ENCODE assay signal across 1 cellular context in the genomic region with DNA sequence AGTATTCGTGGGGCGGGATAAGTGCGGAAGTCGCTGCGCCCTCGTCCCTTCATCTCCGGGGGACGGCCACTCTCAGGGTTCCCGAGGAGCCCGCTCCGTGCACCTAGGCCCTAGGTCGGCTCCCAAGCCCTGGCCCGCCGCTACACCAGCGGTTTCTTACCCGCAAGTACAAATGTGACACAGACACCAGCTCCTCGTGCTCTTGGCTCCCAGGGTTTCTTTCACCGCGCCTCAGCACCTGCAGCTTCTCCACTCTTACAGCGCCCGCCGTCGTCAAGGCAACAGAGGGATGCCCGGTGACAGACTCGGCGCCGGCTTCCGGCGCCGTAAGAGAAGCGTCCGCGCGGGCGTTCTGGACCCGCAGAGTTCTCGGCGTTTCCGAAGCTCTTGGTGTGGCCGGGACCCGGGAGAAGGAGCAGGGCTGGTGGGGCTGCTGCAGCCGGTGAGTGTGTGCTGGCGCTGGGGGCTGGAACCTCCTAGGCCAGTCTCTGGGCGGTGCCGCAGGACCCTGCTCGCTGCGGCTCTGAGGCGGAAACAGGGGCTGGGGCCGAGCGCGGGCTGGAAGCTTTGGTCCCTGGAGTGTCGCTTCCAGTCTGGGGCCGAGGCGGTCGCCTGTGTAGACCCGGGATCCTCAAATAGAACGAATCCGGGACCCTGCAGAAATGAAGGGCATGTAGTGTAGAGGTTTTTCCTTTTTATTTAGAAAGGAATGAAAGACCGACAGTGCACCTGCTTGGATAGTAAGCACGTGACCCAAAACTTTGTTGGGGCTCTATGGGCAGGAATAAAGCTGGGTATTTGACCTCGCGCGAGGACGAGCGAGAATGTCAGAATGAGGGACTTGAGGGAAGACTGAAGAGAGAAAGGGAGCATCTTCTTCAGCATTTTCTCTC.
TF ChIP-seq lines count a peak whose summit lies in the region.

No MANE protein-coding gene starts in this region.

TF ChIP-seq in HEK293, 187 proteins besides CTCF, POLR2A, EP300 and RAD21 (continued from another document):
- TF ChIP-seq REST (tag by site-specific recombination; IDR thresholded peaks at IDR 0.05), result no peak
- no peak for TF ChIP-seq ZNF585B (tag by site-specific recombination; IDR thresholded peaks at IDR 0.05)
- no peak for TF ChIP-seq ZNF514 (tag by site-specific recombination; IDR thresholded peaks at IDR 0.05)
- no peak for TF ChIP-seq SETDB1 (IDR thresholded peaks at IDR 0.05; ENCODE audit: insufficient read length, low read length)
- TF ChIP-seq IKZF3 (tag by site-specific recombination; IDR thresholded peaks at IDR 0.05), result no peak
- no peak for TF ChIP-seq ZNF692 (tag by site-specific recombination; IDR thresholded peaks at IDR 0.05)
- TF ChIP-seq ZNF391 (tag by site-specific recombination; IDR thresholded peaks at IDR 0.05; ENCODE audit: borderline replicate concordance, low read depth), result no peak
- TF ChIP-seq ZBTB44 (tag by site-specific recombination; IDR thresholded peaks at IDR 0.05), result no peak
- peak; percentile 79 for TF ChIP-seq ZNF10 (tag by site-specific recombination; IDR thresholded peaks at IDR 0.05)
- no peak for TF ChIP-seq ZNF174 (tag by site-specific recombination; IDR thresholded peaks at IDR 0.05)
- no peak for TF ChIP-seq ZNF311 (tag by site-specific recombination; IDR thresholded peaks at IDR 0.05; ENCODE audit: borderline replicate concordance)
- no peak for TF ChIP-seq ZNF629 (tag by site-specific recombination; IDR thresholded peaks at IDR 0.05)
- TF ChIP-seq SP7 (tag by site-specific recombination; IDR thresholded peaks at IDR 0.05), result 0 out of 2 replicates have a peak, but pooled peaks have one; percentile 13
- TF ChIP-seq, protein P1, sequence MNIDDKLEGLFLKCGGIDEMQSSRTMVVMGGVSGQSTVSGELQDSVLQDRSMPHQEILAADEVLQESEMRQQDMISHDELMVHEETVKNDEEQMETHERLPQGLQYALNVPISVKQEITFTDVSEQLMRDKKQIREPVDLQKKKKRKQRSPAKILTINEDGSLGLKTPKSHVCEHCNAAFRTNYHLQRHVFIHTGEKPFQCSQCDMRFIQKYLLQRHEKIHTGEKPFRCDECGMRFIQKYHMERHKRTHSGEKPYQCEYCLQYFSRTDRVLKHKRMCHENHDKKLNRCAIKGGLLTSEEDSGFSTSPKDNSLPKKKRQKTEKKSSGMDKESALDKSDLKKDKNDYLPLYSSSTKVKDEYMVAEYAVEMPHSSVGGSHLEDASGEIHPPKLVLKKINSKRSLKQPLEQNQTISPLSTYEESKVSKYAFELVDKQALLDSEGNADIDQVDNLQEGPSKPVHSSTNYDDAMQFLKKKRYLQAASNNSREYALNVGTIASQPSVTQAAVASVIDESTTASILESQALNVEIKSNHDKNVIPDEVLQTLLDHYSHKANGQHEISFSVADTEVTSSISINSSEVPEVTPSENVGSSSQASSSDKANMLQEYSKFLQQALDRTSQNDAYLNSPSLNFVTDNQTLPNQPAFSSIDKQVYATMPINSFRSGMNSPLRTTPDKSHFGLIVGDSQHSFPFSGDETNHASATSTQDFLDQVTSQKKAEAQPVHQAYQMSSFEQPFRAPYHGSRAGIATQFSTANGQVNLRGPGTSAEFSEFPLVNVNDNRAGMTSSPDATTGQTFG (tag by site-specific recombination; IDR thresholded peaks at IDR 0.05; ENCODE audit: borderline replicate concordance), result no peak
